Comparison of ENCODE assay signal across 1 cellular context in genomic region chr12:103013741-103014140, GRCh38.
TF ChIP-seq lines count a peak whose summit lies in the region.

No MANE protein-coding gene starts in this region.

TF ChIP-seq in GM23338, 12 proteins besides CTCF, POLR2A, EP300 and RAD21:
- TF ChIP-seq JUNB (IDR thresholded peaks at IDR 0.05; ENCODE audit: unreplicated experiment), result no peak
- no peak for TF ChIP-seq REST (IDR thresholded peaks at IDR 0.05; ENCODE audit: unreplicated experiment)
- TF ChIP-seq STAT1 (IDR thresholded peaks at IDR 0.05; ENCODE audit: unreplicated experiment), result no peak
- TF ChIP-seq POLR2AphosphoS5 (IDR thresholded peaks at IDR 0.05; ENCODE audit: low read depth), result no peak
- no peak for TF ChIP-seq ZNF331 (CRISPR knock-in tag; IDR thresholded peaks at IDR 0.05; ENCODE audit: low read depth)
- no peak for TF ChIP-seq ZNF462 (CRISPR knock-in tag; IDR thresholded peaks at IDR 0.05)
- TF ChIP-seq ZNF114 (CRISPR knock-in tag; IDR thresholded peaks at IDR 0.05), result no peak
- no peak for TF ChIP-seq EZH2phosphoT487 (IDR thresholded peaks at IDR 0.05; ENCODE audit: unreplicated experiment)
- no peak for TF ChIP-seq NANOG (IDR thresholded peaks at IDR 0.05; ENCODE audit: borderline replicate concordance)
- TF ChIP-seq CREB1 (CRISPR knock-in tag; IDR thresholded peaks at IDR 0.05; ENCODE audit: low read depth), result no peak
- TF ChIP-seq EZH2 (IDR thresholded peaks at IDR 0.05; ENCODE audit: low read depth, unreplicated experiment), result no peak
- no peak for TF ChIP-seq ETS1 (IDR thresholded peaks at IDR 0.05)
TF ChIP-seq in GM23338: peak in this region for 0.
